In genomic region chr3:8562081-8562595, GRCh38 we compare ENCODE assay signal across 27 cellular contexts.
DNase-seq lines count a peak whose midpoint lies in the region; ATAC-seq and TF ChIP-seq lines count a peak whose summit lies in the region.
"Had no signal": no experiment of that assay in that cellular context is flagged by ENCODE, and none has a peak within 500 bp of the region (broad histone marks: within the 10 kb centered on the region; RNA-seq: fewer than 3 reads in every experiment).

No MANE protein-coding gene starts in this region.

- ATAC-seq in Right ventricle myocardium superior (ENCODE audit: poor library complexity) (no peak), heart right ventricle (peak in 2 of 8 donors; percentile 2 to 7)
- ATAC-seq: left lobe of liver; stimulated activated naive CD8-positive, alpha-beta T cell treated with anti-CD3 and anti-CD28 coated beads, Interleukin-15, amount 100 ng/mL, for 72 hours; T-cell had no signal

- H3K27ac ChIP-seq in heart right ventricle (peak overlapping the region; percentile 14 to 85 (median 67)), neuronal stem cell (replicated peaks; ENCODE audit: low read length) (no peak overlapping the region), uterus (peak overlapping the region; percentile 9 to 62), neural progenitor cell (no peak overlapping the region)
- no peak overlapping the region for H3K27ac ChIP-seq in effector memory CD4-positive, alpha-beta T cell (ENCODE audit: insufficient read depth, low read length, poor library complexity, severe bottlenecking)
- H3K27ac ChIP-seq: KMS-11, neutrophil had no signal

- H3K36me3 Mint-ChIP-seq in neural progenitor cell, result peaks cover 7% of the 10 kb centered on the region
- H3K36me3 Mint-ChIP-seq: activated naive CD8-positive, alpha-beta T cell; T-cell had no signal

- no peak overlapping the region for H3K4me3 Mint-ChIP-seq in neural progenitor cell
- H3K4me3 Mint-ChIP-seq: activated naive CD8-positive, alpha-beta T cell; activated T-helper 1 cell treated with anti-CD3 and anti-CD28 coated beads, Interleukin-12 subunit alpha, Interleukin-12 subunit beta, Interleukin-2, Interleukin-4 antibody, amounts not matched to agents 30 ng/mL and 10 ng/mL and 1 ng/mL, durations not matched to agents 14 hours and 24 hours and 36 hours; HFFc6; stimulated activated naive CD8-positive, alpha-beta T cell treated with anti-CD3 and anti-CD28 coated beads, Interleukin-15, amount 100 ng/mL, for 72 hours; T-cell had no signal

- peaks cover 12% of the 10 kb centered on the region for H3K4me1 Mint-ChIP-seq in neural progenitor cell
- H3K4me1 Mint-ChIP-seq: stimulated activated naive CD8-positive, alpha-beta T cell treated with anti-CD3 and anti-CD28 coated beads, Interleukin-15, amount 100 ng/mL, for 72 hours; T-cell had no signal

- TF ChIP-seq POLR2A in uterus (IDR thresholded peaks at IDR 0.05), result no peak

- H3K79me2 ChIP-seq in neural progenitor cell (ENCODE audit: low read depth), result no peaks in the 10 kb centered on the region

- H2BK12ac ChIP-seq in neuronal stem cell (ENCODE audit: low read length), result no peak overlapping the region

- H3K36me3 ChIP-seq in heart right ventricle (peaks cover 0 to 76% (median 18%) of the 10 kb centered on the region in 9 donors), neuronal stem cell (replicated peaks in 1 of 2; ENCODE audit: control insufficient read depth in 2 of 2, insufficient read depth in 2 of 2, low read length in 2 of 2) (no peaks in the 10 kb centered on the region), uterus (no peaks in the 10 kb centered on the region), neural progenitor cell (no peaks in the 10 kb centered on the region)
- H3K36me3 ChIP-seq in effector memory CD4-positive, alpha-beta T cell (ENCODE audit: control insufficient read depth, insufficient read depth, low read length), result no peaks in the 10 kb centered on the region
- H3K36me3 ChIP-seq: neutrophil had no signal

- H3K4me2 ChIP-seq in neuronal stem cell (ENCODE audit: insufficient read depth, low read length, poor library complexity, severe bottlenecking), result no peak overlapping the region
- no peak overlapping the region for H3K4me2 ChIP-seq in neural progenitor cell
- H3K4me2 ChIP-seq: KMS-11 had no signal

- no peak overlapping the region for H3K18ac ChIP-seq in neuronal stem cell (ENCODE audit: low read length)

- H3K79me1 ChIP-seq in neuronal stem cell (ENCODE audit: low read depth, low read length), result no peaks in the 10 kb centered on the region

- DNase-seq in cardiac septum (ENCODE audit: low spot score) (peak; percentile 31), Right ventricle myocardium superior (no peak), heart right ventricle (no peak), neuronal stem cell (ENCODE audit: low spot score) (no peak), uterus (no peak), neural progenitor cell (ENCODE audit: low spot score) (no peak), AG08396 (ENCODE audit: low spot score) (no peak)
- no peak for DNase-seq in effector memory CD4-positive, alpha-beta T cell
- DNase-seq: activated CD4-positive, alpha-beta T cell treated with anti-CD3 and anti-CD28 coated beads for 4 hours; Caco-2; cortex of kidney; DND-41; HFFc6; NCI-H1694; NCI-H2227 treated with DMSO at 0.1 percent for 48 hours; NCI-H774; SIG-M5; spleen; stimulated activated CD4-positive, alpha-beta T cell treated with anti-CD3 and anti-CD28 coated beads, Interleukin-4, amount 100 ng/mL, for 4 hours; stimulated activated naive CD8-positive, alpha-beta T cell treated with anti-CD3 and anti-CD28 coated beads, Interleukin-15, amount 100 ng/mL, for 72 hours; T-cell; upper lobe of left lung had no signal

- peaks cover 11 to 61% (median 48%) of the 10 kb centered on the region in 9 donors for H3K4me1 ChIP-seq in heart right ventricle
- peaks cover 0 to 6% of the 10 kb centered on the region in 2 donors for H3K4me1 ChIP-seq in neuronal stem cell (ENCODE audit: control insufficient read depth in 2 of 2, insufficient read depth in 1 of 2, low read depth in 1 of 2, low read length in 2 of 2)
- H3K4me1 ChIP-seq in uterus, result peaks cover 0 to 10% of the 10 kb centered on the region in 2 donors
- H3K4me1 ChIP-seq in neural progenitor cell, result peaks cover 4% of the 10 kb centered on the region
- no peaks in the 10 kb centered on the region for H3K4me1 ChIP-seq in effector memory CD4-positive, alpha-beta T cell (ENCODE audit: control insufficient read depth, insufficient read depth, low read length, poor library complexity, severe bottlenecking)
- H3K4me1 ChIP-seq: Caco-2 had no signal

- H3K27me3 ChIP-seq in heart right ventricle (no peaks in the 10 kb centered on the region), neuronal stem cell (ENCODE audit: control insufficient read depth in 3 of 3, insufficient read depth in 3 of 3, low read depth in 1 of 3, low read length in 3 of 3) (no peaks in the 10 kb centered on the region), uterus (no peaks in the 10 kb centered on the region), neural progenitor cell (no peaks in the 10 kb centered on the region)
- no peaks in the 10 kb centered on the region for H3K27me3 ChIP-seq in effector memory CD4-positive, alpha-beta T cell (replicated peaks; ENCODE audit: control insufficient read depth, insufficient read depth, low read length, poor library complexity, severe bottlenecking)
- H3K27me3 ChIP-seq: neutrophil, spleen, upper lobe of left lung had no signal

- no peak overlapping the region for H2AK5ac ChIP-seq in neuronal stem cell (ENCODE audit: low read depth, low read length)

- H4K20me1 ChIP-seq in neural progenitor cell (ENCODE audit: low read depth), result no peaks in the 10 kb centered on the region

- no peak overlapping the region for H3K4ac ChIP-seq in neuronal stem cell (ENCODE audit: low read length)

- no peak overlapping the region for H4K8ac ChIP-seq in neuronal stem cell (ENCODE audit: low read depth, low read length)

- peaks cover 2% of the 10 kb centered on the region for H3K9me3 Mint-ChIP-seq in neural progenitor cell
- H3K9me3 Mint-ChIP-seq: activated T-helper 1 cell treated with anti-CD3 and anti-CD28 coated beads, Interleukin-12 subunit alpha, Interleukin-12 subunit beta, Interleukin-2, Interleukin-4 antibody, amounts not matched to agents 30 ng/mL and 10 ng/mL and 1 ng/mL, durations not matched to agents 14 hours and 24 hours and 36 hours; HFFc6; stimulated activated naive CD8-positive, alpha-beta T cell treated with anti-CD3 and anti-CD28 coated beads, Interleukin-15, amount 100 ng/mL, for 72 hours; T-cell had no signal

- no peak overlapping the region for H3K27ac Mint-ChIP-seq in neural progenitor cell
- H3K27ac Mint-ChIP-seq: activated naive CD8-positive, alpha-beta T cell; activated T-helper 1 cell treated with anti-CD3 and anti-CD28 coated beads, Interleukin-12 subunit alpha, Interleukin-12 subunit beta, Interleukin-2, Interleukin-4 antibody, amounts not matched to agents 30 ng/mL and 10 ng/mL and 1 ng/mL, durations not matched to agents 14 hours and 24 hours and 36 hours; HFFc6; T-cell had no signal

- H3K4me3 ChIP-seq in heart right ventricle (no peak overlapping the region), neuronal stem cell (ENCODE audit: low read length in 2 of 2) (no peak overlapping the region), uterus (no peak overlapping the region), neural progenitor cell (no peak overlapping the region)
- H3K4me3 ChIP-seq in effector memory CD4-positive, alpha-beta T cell (ENCODE audit: insufficient read depth, low read depth, low read length, poor library complexity, severe bottlenecking), result no peak overlapping the region
- H3K4me3 ChIP-seq: spleen, upper lobe of left lung had no signal

- no peak overlapping the region for H4K91ac ChIP-seq in neuronal stem cell (ENCODE audit: low read depth, low read length, poor library complexity)

- TF ChIP-seq CTCF in heart right ventricle (IDR thresholded peaks at IDR 0.05), result no peak
- no peak for TF ChIP-seq CTCF in uterus (IDR thresholded peaks at IDR 0.05)
- no peak for TF ChIP-seq CTCF in neural progenitor cell (IDR thresholded peaks at IDR 0.05)

- intact Hi-C loops in cardiac septum (cut with DNase I), result loop anchor here (5.0 kb wide), 1 partner anchor 120 kb away; no protein-coding TSS in a partner anchor
- intact Hi-C loops in Right ventricle myocardium superior (cut with DNase I), result no loop called here
- intact Hi-C loops in heart right ventricle (cut with DNase I), result no loop called here
- intact Hi-C loops in uterus (cut with DNase I; ENCODE audit: low total_unique reads), result no loop called here

- WGBS in heart right ventricle, 2 donors, result 57 to 59% methylated on average over 3 of the region's 3 CpGs
- no CpG with 5 or more reads among the region's 3 CpGs for WGBS in neuronal stem cell (ENCODE audit: extremely low coverage in 2 of 2, insufficient read length in 2 of 2, insufficient replicate concordance in 1 of 2), 2 donors

- H3K27me3 Mint-ChIP-seq in neural progenitor cell (ENCODE audit: insufficient read depth, low read depth), result no peaks in the 10 kb centered on the region
- H3K27me3 Mint-ChIP-seq: activated naive CD8-positive, alpha-beta T cell; stimulated activated naive CD8-positive, alpha-beta T cell treated with anti-CD3 and anti-CD28 coated beads, Interleukin-15, amount 100 ng/mL, for 72 hours; T-cell had no signal

- H2BK5ac ChIP-seq in neuronal stem cell (ENCODE audit: low read length), result peak overlapping the region; percentile 7

- H2AFZ ChIP-seq in neuronal stem cell (ENCODE audit: low read length) (peak overlapping the region; percentile 8), neural progenitor cell (replicated peaks) (no peak overlapping the region)

- no peak overlapping the region for H3K14ac ChIP-seq in neuronal stem cell (ENCODE audit: low read length)

- H3K9me3 ChIP-seq in heart right ventricle (no peaks in the 10 kb centered on the region), neuronal stem cell (replicated peaks in 1 of 2; ENCODE audit: control insufficient read depth in 2 of 2, insufficient read depth in 1 of 2, low read depth in 1 of 2, low read length in 2 of 2) (peaks cover 3 to 10% of the 10 kb centered on the region in 2 donors), uterus (no peaks in the 10 kb centered on the region), neural progenitor cell (ENCODE audit: low read depth) (no peaks in the 10 kb centered on the region)
- no peaks in the 10 kb centered on the region for H3K9me3 ChIP-seq in effector memory CD4-positive, alpha-beta T cell (ENCODE audit: control insufficient read depth, low read length)
- H3K9me3 ChIP-seq: Caco-2, neutrophil, spleen, upper lobe of left lung had no signal

- H3K23ac ChIP-seq in neuronal stem cell (ENCODE audit: low read depth, low read length, poor library complexity), result no peak overlapping the region

- no peak overlapping the region for H2BK120ac ChIP-seq in neuronal stem cell (ENCODE audit: low read depth, low read length)

- H2BK15ac ChIP-seq in neuronal stem cell (ENCODE audit: low read length), result no peak overlapping the region

- H3K9ac ChIP-seq in neuronal stem cell (ENCODE audit: low read depth, low read length, poor library complexity) (no peak overlapping the region), neural progenitor cell (no peak overlapping the region)
- H3K9ac ChIP-seq: KMS-11 had no signal

- H3F3A ChIP-seq in neural progenitor cell (ENCODE audit: low read depth), result no peaks in the 10 kb centered on the region

Comparison
In these comparisons a context has a peak if more than half of its experiments do, and no peak if none do; other contexts are left out.
1. H3K27ac ChIP-seq: peak in heart right ventricle (10 of 10) and uterus (2 of 2); none in neuronal stem cell (single experiment), neural progenitor cell (single experiment) and effector memory CD4-positive, alpha-beta T cell (single experiment).